In the genomic region with DNA sequence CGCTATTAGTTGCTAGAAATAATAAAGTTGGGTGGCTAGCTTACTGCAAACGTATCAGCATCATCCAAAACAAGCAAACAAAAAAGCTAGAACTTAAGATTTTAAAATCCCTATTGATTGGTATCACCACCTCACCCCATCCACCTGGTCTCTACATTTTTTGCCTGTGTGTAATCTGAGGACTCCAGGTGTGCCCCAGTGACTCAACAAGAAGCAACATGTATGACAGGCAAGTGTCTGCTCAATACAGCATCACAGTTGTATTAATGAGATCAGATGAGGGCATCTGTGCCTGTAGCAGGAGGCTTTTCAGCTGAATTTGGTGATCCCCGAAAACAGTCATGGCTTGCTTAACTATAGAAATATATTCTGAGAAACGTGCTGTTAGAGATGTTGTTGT, we compare ENCODE assay signal across 26 cellular contexts. TPM values are rescaled to one million over a fixed set of nuclear protein-coding genes. Genes with fewer than 3 reads are reported as not detected.
"Had no signal": no experiment of that assay in that cellular context is flagged by ENCODE, and none has a peak within 500 bp of the region (broad histone marks: within the 10 kb centered on the region; RNA-seq: fewer than 3 reads in every experiment).

No MANE protein-coding gene starts in this region.

- H3K27me3 ChIP-seq: ascending aorta, body of pancreas, cardiac muscle cell had no signal

- H3K4me3 ChIP-seq: ascending aorta, body of pancreas, cardiac muscle cell, PC-9, SK-N-MC had no signal

- H3K36me3 ChIP-seq: ascending aorta, cardiac muscle cell had no signal

- DNase-seq: activated B cell treated with CpG ODN at 0.5 μM for 24 hours; activated CD4-positive, alpha-beta T cell treated with anti-CD3 and anti-CD28 coated beads for 1 hour; activated CD4-positive, alpha-beta T cell treated with anti-CD3 and anti-CD28 coated beads, Interleukin-2, amount 10 ng/mL, durations not matched to agents 24 days and 14 days; activated CD4-positive, alpha-beta T cell treated with anti-CD3 and anti-CD28 coated beads, Interleukin-2, amount 50 U/mL, for 48 hours; activated CD8-positive, alpha-beta memory T cell treated with anti-CD3 and anti-CD28 coated beads, Interleukin-2, amount 10 ng/mL, durations not matched to agents 7 days and 5 days; activated effector memory CD4-positive, alpha-beta T cell treated with Interleukin-2 at 50 U/mL for 16 hours; activated naive CD4-positive, alpha-beta T cell treated with Interleukin-2 at 50 U/mL for 16 hours; activated naive CD8-positive, alpha-beta T cell treated with anti-CD3 and anti-CD28 coated beads, Interleukin-2, amount 50 U/mL, for 24 hours; activated T-cell treated with anti-CD3 and anti-CD28 coated beads, Interleukin-2, amount 50 U/mL, for 24 hours; amniotic stem cell; body of pancreas; NCI-H1048; NCI-H1417 treated with DMSO at 0.1 percent for 48 hours; NCI-H1694; NCI-H2029; NCI-H2107; NCI-H2227 treated with DMSO at 0.1 percent for 48 hours; NCI-H510A treated with DMSO at 0.1 percent for 48 hours; NCI-H69; PC-9; T-cell; T-helper 2 cell; T1000 had no signal

RNA-seq across cellular contexts. Expression of a gene that starts 14.6 kb away (rescaled TPM):
- total RNA-seq: activated B cell treated with CpG ODN at 0.5 μM for 24 hours; activated CD4-positive, alpha-beta T cell treated with anti-CD3 and anti-CD28 coated beads, Interleukin-2, amount 10 ng/mL, durations not matched to agents 24 days and 14 days; PC-9 had no signal
